Comparison of ENCODE assay signal across 8 cellular contexts in the genomic region with DNA sequence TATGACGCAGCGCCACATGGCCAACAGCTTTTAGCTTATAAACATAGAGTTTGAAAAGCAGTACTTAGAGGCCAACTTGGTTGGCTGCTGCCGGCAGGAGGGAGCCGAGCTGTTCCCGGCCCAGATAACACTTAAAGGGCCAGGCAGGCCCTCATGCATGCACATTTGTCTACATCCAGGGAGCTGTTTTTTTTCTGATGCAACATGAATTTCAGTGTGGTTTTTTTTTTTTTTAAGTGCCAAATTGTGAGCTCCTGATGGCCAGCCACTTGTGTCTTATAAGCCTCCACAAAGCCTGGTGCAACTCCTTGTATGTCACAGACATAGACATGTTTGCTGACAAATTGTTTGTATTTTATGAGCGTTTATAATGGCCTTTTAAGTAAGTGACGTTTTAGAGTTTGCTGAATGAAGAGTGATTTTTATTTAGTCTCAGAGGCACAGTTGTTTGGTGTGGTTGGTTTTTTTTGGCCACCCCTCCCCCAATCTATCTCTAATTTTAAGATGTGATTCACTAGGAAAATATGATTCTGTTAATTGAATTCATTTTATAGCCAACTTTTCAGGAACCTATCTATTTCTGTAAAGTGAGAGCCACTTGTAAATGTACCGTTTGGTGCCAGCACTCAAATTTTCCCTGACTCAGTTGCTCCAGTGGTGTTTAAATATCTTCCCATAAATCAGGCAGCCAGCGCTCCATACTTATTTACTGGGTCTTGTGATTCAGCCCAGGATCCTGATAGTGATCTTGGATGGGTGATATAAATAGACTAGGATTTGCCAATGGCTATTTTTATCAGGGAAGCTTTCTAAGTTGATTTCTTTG.
DNase-seq lines count a peak whose midpoint lies in the region; ATAC-seq lines count a peak whose summit lies in the region.

No MANE protein-coding gene starts in this region.

- DNase-seq in NCI-H2196 (lab: John Stamatoyannopoulos, UW; ENCODE audit: unreplicated experiment) (peak; percentile 37), NCI-H2196 treated with DMSO at 0.1 percent for 48 hours (lab: John Stamatoyannopoulos, UW; ENCODE audit: unreplicated experiment) (no peak), T1000 (lab: John Stamatoyannopoulos, UW) (peak; percentile 57), cardiac septum (ENCODE audit: low spot score) (peak; percentile 85), activated T-cell treated with anti-CD3 and anti-CD28 coated beads for 4 hours (no peak)

- peak overlapping the region; percentile 89 for H3K27ac ChIP-seq in rectal smooth muscle tissue (ENCODE audit: low read depth, low read length)

- intact Hi-C loops in cardiac septum (cut with DNase I) = loop anchor here (1.0 to 2.0 kb wide), 2 partner anchors 43 to 133 kb away; a partner anchor contains a TSS

- H3K27me3 ChIP-seq in rectal smooth muscle tissue (ENCODE audit: control insufficient read depth, insufficient read depth, low read length) = no peaks in the 10 kb centered on the region

- ATAC-seq in HG03432 (IDR thresholded peaks at IDR 0.05; ENCODE audit: unreplicated experiment) (no peak), HG02588 (IDR thresholded peaks at IDR 0.05; ENCODE audit: unreplicated experiment) (no peak)

- no peak overlapping the region for H3K4me3 ChIP-seq in rectal smooth muscle tissue (ENCODE audit: low read length)

- H3K9ac ChIP-seq in rectal smooth muscle tissue (ENCODE audit: low read length) = no peak overlapping the region

- no peaks in the 10 kb centered on the region for H3K36me3 ChIP-seq in rectal smooth muscle tissue (ENCODE audit: control insufficient read depth, insufficient read depth, low read length)

- H3K4me1 ChIP-seq in rectal smooth muscle tissue (ENCODE audit: control insufficient read depth, insufficient read depth, low read length) = peaks cover 26% of the 10 kb centered on the region

Comparison
In these comparisons a context has a peak if more than half of its experiments do, and no peak if none do; other contexts are left out.
1. DNase-seq: peak in NCI-H2196 (single experiment), T1000 (single experiment) and cardiac septum (single experiment); none in NCI-H2196 treated with DMSO at 0.1 percent for 48 hours (single experiment) and activated T-cell treated with anti-CD3 and anti-CD28 coated beads for 4 hours (single experiment).